13 cellular contexts compared by ENCODE assay signal in genomic region chr17:28563475-28563874, GRCh38. TPM values are rescaled to one million over a fixed set of nuclear protein-coding genes. Genes with fewer than 3 reads are reported as not detected.
DNase-seq lines count a peak whose midpoint lies in the region; ATAC-seq and TF ChIP-seq lines count a peak whose summit lies in the region.
"Had no signal": no experiment of that assay in that cellular context is flagged by ENCODE, and none has a peak within 500 bp of the region (broad histone marks: within the 10 kb centered on the region; RNA-seq: fewer than 3 reads in every experiment).

No MANE protein-coding gene starts in this region.

- H2BK5ac ChIP-seq in neuronal stem cell (ENCODE audit: low read length) = no peak overlapping the region

- H3K4me3 Mint-ChIP-seq in endodermal cell = no peak overlapping the region
- H3K4me3 Mint-ChIP-seq: activated naive CD8-positive, alpha-beta T cell treated with anti-CD3 and anti-CD28 coated beads for 36 hours had no signal

- H3K23ac ChIP-seq in neuronal stem cell (ENCODE audit: low read depth, low read length, poor library complexity) = no peak overlapping the region

- H3K27me3 ChIP-seq in BJ (ENCODE audit: control insufficient read depth, insufficient read depth, low read length) (no peaks in the 10 kb centered on the region), endodermal cell (ENCODE audit: control insufficient read depth, insufficient read depth, low read length, poor library complexity, severe bottlenecking) (no peaks in the 10 kb centered on the region), neuronal stem cell (ENCODE audit: control insufficient read depth in 3 of 3, insufficient read depth in 3 of 3, low read depth in 1 of 3, low read length in 3 of 3) (no peaks in the 10 kb centered on the region)
- H3K27me3 ChIP-seq: ovary had no signal

- H3K27ac ChIP-seq in endodermal cell (ENCODE audit: low read depth, low read length) = no peak overlapping the region
- no peak overlapping the region for H3K27ac ChIP-seq in neuronal stem cell (replicated peaks; ENCODE audit: low read length)
- H3K27ac ChIP-seq: C4-2B, ovary had no signal

- H3K27ac Mint-ChIP-seq in endodermal cell = peak overlapping the region; percentile 4
- H3K27ac Mint-ChIP-seq: activated naive CD8-positive, alpha-beta T cell treated with anti-CD3 and anti-CD28 coated beads for 36 hours had no signal

- H2AFZ ChIP-seq in neuronal stem cell (ENCODE audit: low read length) = no peak overlapping the region

- no peak overlapping the region for H3K18ac ChIP-seq in neuronal stem cell (ENCODE audit: low read length)

- H2AK5ac ChIP-seq in neuronal stem cell (ENCODE audit: low read depth, low read length) = no peak overlapping the region

- H3K4me1 Mint-ChIP-seq in endodermal cell = no peaks in the 10 kb centered on the region

- H3K36me3 Mint-ChIP-seq in endodermal cell (ENCODE audit: low read depth) = peaks cover 41% of the 10 kb centered on the region

- CTCF ChIA-PET in BJ (lab: Yijun Ruan, JAX) = no interaction called here

- H3K4ac ChIP-seq in neuronal stem cell (ENCODE audit: low read length) = no peak overlapping the region

- no peaks in the 10 kb centered on the region for H3K27me3 Mint-ChIP-seq in endodermal cell (ENCODE audit: insufficient read depth)
- H3K27me3 Mint-ChIP-seq: activated naive CD8-positive, alpha-beta T cell treated with anti-CD3 and anti-CD28 coated beads for 36 hours had no signal

- 100% methylated on average over 2 to 3 of the region's 3 CpGs for WGBS in endodermal cell (ENCODE audit: insufficient coverage in 1 of 2, insufficient read length in 1 of 2), 2 experiments
- no CpG with 5 or more reads among the region's 3 CpGs for WGBS in neuronal stem cell (ENCODE audit: extremely low coverage in 2 of 2, insufficient read length in 2 of 2, insufficient replicate concordance in 1 of 2), 2 donors

- H3K36me3 ChIP-seq in BJ (ENCODE audit: control insufficient read depth, insufficient read depth, low read length) = peaks cover 10% of the 10 kb centered on the region
- peaks cover 26% of the 10 kb centered on the region for H3K36me3 ChIP-seq in endodermal cell (ENCODE audit: control insufficient read depth, insufficient read depth, low read length)
- H3K36me3 ChIP-seq in neuronal stem cell (replicated peaks in 1 of 2; ENCODE audit: control insufficient read depth in 2 of 2, insufficient read depth in 2 of 2, low read length in 2 of 2) = peaks cover 7 to 54% of the 10 kb centered on the region in 2 donors
- H3K36me3 ChIP-seq: ovary had no signal

- no peak overlapping the region for H3K14ac ChIP-seq in neuronal stem cell (ENCODE audit: low read length)

- H4K8ac ChIP-seq in neuronal stem cell (ENCODE audit: low read depth, low read length) = no peak overlapping the region

- no peak for TF ChIP-seq CTCF in BJ (IDR thresholded peaks at IDR 0.05; ENCODE audit: insufficient read depth, low read depth, low read length)
- TF ChIP-seq CTCF in endodermal cell (conservative IDR thresholded peaks at IDR 0.05) = no peak

- no peak overlapping the region for H3K9ac ChIP-seq in endodermal cell (ENCODE audit: extremely low read depth, low read length, poor library complexity, severe bottlenecking)
- no peak overlapping the region for H3K9ac ChIP-seq in neuronal stem cell (ENCODE audit: low read depth, low read length, poor library complexity)

- DNase-seq in BJ (ENCODE audit: low read depth) (peak; percentile 28), LHCN-M2 (ENCODE audit: low read depth) (peak; percentile 75), endodermal cell (no peak), lung microvascular endothelial cell (ENCODE audit: low read depth in 2 of 2) (peak; percentile 22 to 55), neuronal stem cell (ENCODE audit: low spot score) (no peak), NCI-H748 (lab: John Stamatoyannopoulos, UW; ENCODE audit: unreplicated experiment) (no peak)
- DNase-seq: activated naive CD8-positive, alpha-beta T cell treated with anti-CD3 and anti-CD28 coated beads for 36 hours; ovary; stimulated activated CD4-positive, alpha-beta T cell treated with anti-CD3 and anti-CD28 coated beads, Interleukin-1b, Interleukin-23, amount 100 ng/mL, for 48 hours; stimulated activated naive CD8-positive, alpha-beta T cell treated with anti-CD3 and anti-CD28 coated beads, Interleukin-15, Interleukin-2, amounts not matched to agents 100 U/mL and 50 U/mL, for 24 hours had no signal

- no peaks in the 10 kb centered on the region for H3K9me3 Mint-ChIP-seq in endodermal cell
- H3K9me3 Mint-ChIP-seq: activated naive CD8-positive, alpha-beta T cell treated with anti-CD3 and anti-CD28 coated beads for 36 hours had no signal

- H3K4me1 ChIP-seq in endodermal cell (ENCODE audit: control insufficient read depth, insufficient read depth, low read length) (no peaks in the 10 kb centered on the region), neuronal stem cell (ENCODE audit: control insufficient read depth in 2 of 2, insufficient read depth in 1 of 2, low read depth in 1 of 2, low read length in 2 of 2) (no peaks in the 10 kb centered on the region)

- POLR2A ChIA-PET in BJ (lab: Charles Lee) = no interaction called here

- no peak overlapping the region for H4K91ac ChIP-seq in neuronal stem cell (ENCODE audit: low read depth, low read length, poor library complexity)

- no peak overlapping the region for H2BK12ac ChIP-seq in neuronal stem cell (ENCODE audit: low read length)

- no peak for ATAC-seq in GM21360 (IDR thresholded peaks at IDR 0.05; ENCODE audit: unreplicated experiment)
- ATAC-seq in HG02852 (IDR thresholded peaks at IDR 0.05; ENCODE audit: unreplicated experiment) = no peak
- ATAC-seq: stimulated activated naive CD8-positive, alpha-beta T cell treated with anti-CD3 and anti-CD28 coated beads, Interleukin-15, Interleukin-2, amounts not matched to agents 100 U/mL and 50 U/mL, for 24 hours had no signal

- H3K4me2 ChIP-seq in neuronal stem cell (ENCODE audit: insufficient read depth, low read length, poor library complexity, severe bottlenecking) = no peak overlapping the region

- no peak overlapping the region for H2BK120ac ChIP-seq in neuronal stem cell (ENCODE audit: low read depth, low read length)

- H3K79me1 ChIP-seq in neuronal stem cell (ENCODE audit: low read depth, low read length) = peaks cover 2% of the 10 kb centered on the region

- no peak overlapping the region for H3K4me3 ChIP-seq in BJ (ENCODE audit: low read depth, low read length)
- no peak overlapping the region for H3K4me3 ChIP-seq in endodermal cell (ENCODE audit: low read length)
- no peak overlapping the region for H3K4me3 ChIP-seq in neuronal stem cell (ENCODE audit: low read length in 2 of 2)
- H3K4me3 ChIP-seq: ovary had no signal

- no peak overlapping the region for H2BK15ac ChIP-seq in neuronal stem cell (ENCODE audit: low read length)

- H3K9me3 ChIP-seq in endodermal cell (ENCODE audit: control insufficient read depth, low read length) = no peaks in the 10 kb centered on the region
- no peaks in the 10 kb centered on the region for H3K9me3 ChIP-seq in neuronal stem cell (replicated peaks in 1 of 2; ENCODE audit: control insufficient read depth in 2 of 2, insufficient read depth in 1 of 2, low read depth in 1 of 2, low read length in 2 of 2)
- H3K9me3 ChIP-seq: ovary had no signal

RNA-seq across cellular contexts. Expression of gene PIGS, which starts 7.8 kb away (rescaled TPM):
- 33.4 and 99.5 TPM in 2 replicates for polyA plus RNA-seq in BJ (2011; rRNA removed)
- polyA minus RNA-seq in BJ (2011; rRNA and poly(A)+ RNA removed) = 25.4 and 32.1 TPM in 2 replicates
- total RNA-seq in LHCN-M2 (2014; rRNA removed) = 45.2 and 65.0 TPM in 2 replicates
- 67.4 TPM for polyA plus RNA-seq in LHCN-M2 (2012)
- total RNA-seq in endodermal cell = 10 to 100 TPM; 34.9 to 43.0 TPM
- 69.2 TPM for polyA plus RNA-seq in endodermal cell (2013, experiment 1 of 2)
- 59.0 TPM for polyA plus RNA-seq in endodermal cell (2013, experiment 2 of 2)
- 43.8 and 47.4 TPM in 2 replicates for total RNA-seq in lung microvascular endothelial cell
- 43.2 TPM for polyA plus RNA-seq in neuronal stem cell (2013, experiment 1 of 2)
- polyA plus RNA-seq in neuronal stem cell (2013, experiment 2 of 2) = 43.8 TPM

RNA-seq across cellular contexts. Expression of gene UNC119, which starts 11.1 kb away (rescaled TPM):
- polyA plus RNA-seq in BJ (2011; rRNA removed) = 82.8 and 150 TPM in 2 replicates
- polyA minus RNA-seq in BJ (2011; rRNA and poly(A)+ RNA removed) = 19.0 and 52.6 TPM in 2 replicates
- total RNA-seq in LHCN-M2 (2014; rRNA removed) (44.3 and 47.6 TPM in 2 replicates), endodermal cell (10 to 100 TPM; 46.7 to 59.0 TPM), lung microvascular endothelial cell (21.1 and 26.4 TPM in 2 replicates)
- polyA plus RNA-seq in LHCN-M2 (2012) = 30.4 TPM
- polyA plus RNA-seq in endodermal cell (2013, experiment 1 of 2) = 64.3 TPM
- polyA plus RNA-seq in endodermal cell (2013, experiment 2 of 2) = 59.8 TPM
- 79.0 TPM for polyA plus RNA-seq in neuronal stem cell (2013, experiment 1 of 2)
- polyA plus RNA-seq in neuronal stem cell (2013, experiment 2 of 2) = 76.0 TPM

RNA-seq across cellular contexts. Expression of gene ALDOC, which starts 13.2 kb away (rescaled TPM):
- polyA plus RNA-seq in BJ (2011; rRNA removed) = 50.0 and 65.4 TPM in 2 replicates
- 25.0 and 43.8 TPM in 2 replicates for polyA minus RNA-seq in BJ (2011; rRNA and poly(A)+ RNA removed)
- total RNA-seq in LHCN-M2 (2014; rRNA removed) (38.5 and 47.4 TPM in 2 replicates), endodermal cell (10 to 100 TPM; 12.3 to 14.1 TPM), lung microvascular endothelial cell (26.2 and 32.7 TPM in 2 replicates)
- polyA plus RNA-seq in LHCN-M2 (2012) = 27.0 TPM
- 46.7 TPM for polyA plus RNA-seq in endodermal cell (2013, experiment 1 of 2)
- polyA plus RNA-seq in endodermal cell (2013, experiment 2 of 2) = 37.3 TPM
- polyA plus RNA-seq in neuronal stem cell (2013, experiment 1 of 2) = 10.6 TPM
- 10.9 TPM for polyA plus RNA-seq in neuronal stem cell (2013, experiment 2 of 2)

RNA-seq across cellular contexts. Expression of gene SPAG5, which starts 35.4 kb away (rescaled TPM):
- polyA plus RNA-seq in BJ (2011; rRNA removed) = 36.1 and 41.3 TPM in 2 replicates
- 29.0 and 47.9 TPM in 2 replicates for polyA minus RNA-seq in BJ (2011; rRNA and poly(A)+ RNA removed)
- total RNA-seq in LHCN-M2 (2014; rRNA removed) (89.8 and 106 TPM in 2 replicates), endodermal cell (100 to 1,000 TPM in 1 of 2 donors, 10 to 100 TPM in 1; 84.8 to 132 TPM), lung microvascular endothelial cell (6.2 and 12.4 TPM in 2 replicates)
- polyA plus RNA-seq in LHCN-M2 (2012) = 40.4 TPM
- 103 TPM for polyA plus RNA-seq in endodermal cell (2013, experiment 1 of 2)
- 113 TPM for polyA plus RNA-seq in endodermal cell (2013, experiment 2 of 2)
- 105 TPM for polyA plus RNA-seq in neuronal stem cell (2013, experiment 1 of 2)
- polyA plus RNA-seq in neuronal stem cell (2013, experiment 2 of 2) = 103 TPM

RNA-seq across cellular contexts. Expression of gene RSKR, which starts 50.5 kb away (rescaled TPM):
- polyA plus RNA-seq in BJ (2011; rRNA removed) = 3.7 and 4.8 TPM in 2 replicates
- polyA minus RNA-seq in BJ (2011; rRNA and poly(A)+ RNA removed) = 3.9 and 7.2 TPM in 2 replicates
- total RNA-seq in LHCN-M2 (2014; rRNA removed) (3.5 and 6.1 TPM in 2 replicates), endodermal cell (10 to 100 TPM; 25.5 to 27.6 TPM), lung microvascular endothelial cell (2.2 and 3.2 TPM in 2 replicates)
- 1.3 TPM for polyA plus RNA-seq in LHCN-M2 (2012)
- 21.8 TPM for polyA plus RNA-seq in endodermal cell (2013, experiment 1 of 2)
- 21.9 TPM for polyA plus RNA-seq in endodermal cell (2013, experiment 2 of 2)
- polyA plus RNA-seq in neuronal stem cell (2013, experiment 1 of 2) = 11.9 TPM
- 12.1 TPM for polyA plus RNA-seq in neuronal stem cell (2013, experiment 2 of 2)

Comparison
In these comparisons a context has a peak if more than half of its experiments do, and no peak if none do; other contexts are left out.
1. DNase-seq: peak in BJ (single experiment), LHCN-M2 (single experiment) and lung microvascular endothelial cell (2 of 2); none in endodermal cell (single experiment), neuronal stem cell (single experiment) and NCI-H748 (single experiment).